ENCODE assay signal across 1 cellular context in the genomic region with DNA sequence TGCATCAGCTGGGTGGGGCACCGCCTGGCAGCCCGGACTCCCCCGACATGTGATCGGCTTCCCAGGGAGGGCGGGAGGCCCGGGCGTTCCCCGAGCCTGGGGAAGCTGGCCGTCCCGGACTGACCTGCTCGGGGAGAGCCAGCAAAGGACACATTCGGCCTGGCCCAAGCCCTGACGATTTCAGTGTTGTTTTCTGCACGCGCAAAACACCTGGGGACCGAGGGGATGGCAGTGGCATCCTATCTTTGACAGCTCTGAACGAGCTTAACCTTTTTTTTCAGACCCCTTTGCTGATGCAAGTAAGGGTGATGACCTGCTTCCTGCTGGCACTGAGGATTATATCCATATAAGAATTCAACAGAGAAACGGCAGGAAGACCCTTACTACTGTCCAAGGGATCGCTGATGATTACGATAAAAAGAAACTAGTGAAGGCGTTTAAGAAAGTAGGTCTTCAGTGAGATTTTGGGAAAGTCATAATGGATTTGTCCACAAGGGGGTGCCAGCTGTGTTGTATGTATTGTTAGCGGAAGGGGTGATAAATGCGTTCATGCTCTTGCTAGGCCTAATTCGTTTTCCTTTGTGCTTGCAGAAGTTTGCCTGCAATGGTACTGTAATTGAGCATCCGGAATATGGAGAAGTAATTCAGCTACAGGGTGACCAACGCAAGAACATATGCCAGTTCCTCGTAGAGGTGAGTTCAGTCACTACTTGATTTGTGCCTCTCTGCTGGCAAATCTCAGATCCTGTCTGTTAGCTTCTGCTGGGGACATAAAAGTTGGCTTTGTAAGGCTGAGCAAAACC.
TF ChIP-seq lines count a peak whose summit lies in the region.

No MANE protein-coding gene starts in this region.

TF ChIP-seq in HepG2, 621 proteins besides CTCF, POLR2A, EP300 and RAD21 (continued from another document and continues in another):
- peak; percentile 73; the same call in 1 of the 2 replicates for TF ChIP-seq HBP1 (CRISPR knock-in tag; IDR thresholded peaks at IDR 0.05; ENCODE audit: low read depth)
- TF ChIP-seq, protein P1, sequence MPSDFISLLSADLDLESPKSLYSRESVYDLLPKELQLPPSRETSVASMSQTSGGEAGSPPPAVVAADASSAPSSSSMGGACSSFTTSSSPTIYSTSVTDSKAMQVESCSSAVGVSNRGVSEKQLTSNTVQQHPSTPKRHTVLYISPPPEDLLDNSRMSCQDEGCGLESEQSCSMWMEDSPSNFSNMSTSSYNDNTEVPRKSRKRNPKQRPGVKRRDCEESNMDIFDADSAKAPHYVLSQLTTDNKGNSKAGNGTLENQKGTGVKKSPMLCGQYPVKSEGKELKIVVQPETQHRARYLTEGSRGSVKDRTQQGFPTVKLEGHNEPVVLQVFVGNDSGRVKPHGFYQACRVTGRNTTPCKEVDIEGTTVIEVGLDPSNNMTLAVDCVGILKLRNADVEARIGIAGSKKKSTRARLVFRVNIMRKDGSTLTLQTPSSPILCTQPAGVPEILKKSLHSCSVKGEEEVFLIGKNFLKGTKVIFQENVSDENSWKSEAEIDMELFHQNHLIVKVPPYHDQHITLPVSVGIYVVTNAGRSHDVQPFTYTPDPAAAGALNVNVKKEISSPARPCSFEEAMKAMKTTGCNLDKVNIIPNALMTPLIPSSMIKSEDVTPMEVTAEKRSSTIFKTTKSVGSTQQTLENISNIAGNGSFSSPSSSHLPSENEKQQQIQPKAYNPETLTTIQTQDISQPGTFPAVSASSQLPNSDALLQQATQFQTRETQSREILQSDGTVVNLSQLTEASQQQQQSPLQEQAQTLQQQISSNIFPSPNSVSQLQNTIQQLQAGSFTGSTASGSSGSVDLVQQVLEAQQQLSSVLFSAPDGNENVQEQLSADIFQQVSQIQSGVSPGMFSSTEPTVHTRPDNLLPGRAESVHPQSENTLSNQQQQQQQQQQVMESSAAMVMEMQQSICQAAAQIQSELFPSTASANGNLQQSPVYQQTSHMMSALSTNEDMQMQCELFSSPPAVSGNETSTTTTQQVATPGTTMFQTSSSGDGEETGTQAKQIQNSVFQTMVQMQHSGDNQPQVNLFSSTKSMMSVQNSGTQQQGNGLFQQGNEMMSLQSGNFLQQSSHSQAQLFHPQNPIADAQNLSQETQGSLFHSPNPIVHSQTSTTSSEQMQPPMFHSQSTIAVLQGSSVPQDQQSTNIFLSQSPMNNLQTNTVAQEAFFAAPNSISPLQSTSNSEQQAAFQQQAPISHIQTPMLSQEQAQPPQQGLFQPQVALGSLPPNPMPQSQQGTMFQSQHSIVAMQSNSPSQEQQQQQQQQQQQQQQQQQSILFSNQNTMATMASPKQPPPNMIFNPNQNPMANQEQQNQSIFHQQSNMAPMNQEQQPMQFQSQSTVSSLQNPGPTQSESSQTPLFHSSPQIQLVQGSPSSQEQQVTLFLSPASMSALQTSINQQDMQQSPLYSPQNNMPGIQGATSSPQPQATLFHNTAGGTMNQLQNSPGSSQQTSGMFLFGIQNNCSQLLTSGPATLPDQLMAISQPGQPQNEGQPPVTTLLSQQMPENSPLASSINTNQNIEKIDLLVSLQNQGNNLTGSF (CRISPR knock-in tag; IDR thresholded peaks at IDR 0.05): no peak; the same call in 1 of the 2 replicates
- TF ChIP-seq MAFK (conservative IDR thresholded peaks at IDR 0.05 in 1 of 2, IDR thresholded peaks at IDR 0.05 in 1 of 2; ENCODE audit: low read length in 2 of 2): no peak
- TF ChIP-seq ZSCAN21 (CRISPR knock-in tag; IDR thresholded peaks at IDR 0.05; ENCODE audit: borderline replicate concordance): peak; percentile 7; the same call in 1 of the 2 replicates
- TF ChIP-seq ZFP36L1 (CRISPR knock-in tag; IDR thresholded peaks at IDR 0.05): no peak
- TF ChIP-seq TOE1 (CRISPR knock-in tag; IDR thresholded peaks at IDR 0.05): no peak
- no peak for TF ChIP-seq HMG20A (CRISPR knock-in tag; IDR thresholded peaks at IDR 0.05; ENCODE audit: borderline replicate concordance)
- TF ChIP-seq YEATS4 (CRISPR knock-in tag; IDR thresholded peaks at IDR 0.05; ENCODE audit: borderline replicate concordance): peak; percentile 99; the same call in 1 of the 2 replicates
- 0 out of 2 replicates have a peak, but pooled peaks have one; percentile 5 for TF ChIP-seq KDM2A (CRISPR knock-in tag; IDR thresholded peaks at IDR 0.05; ENCODE audit: borderline replicate concordance, low read depth)
- TF ChIP-seq ZKSCAN5 (CRISPR knock-in tag; IDR thresholded peaks at IDR 0.05): no peak
- TF ChIP-seq ZNF597 (CRISPR knock-in tag; IDR thresholded peaks at IDR 0.05): no peak
- TF ChIP-seq TAF15 (IDR thresholded peaks at IDR 0.05; ENCODE audit: low read depth, low read length, poor library complexity, severe bottlenecking): no peak
- no peak; the same call in 1 of the 2 replicates for TF ChIP-seq RERE (CRISPR knock-in tag; IDR thresholded peaks at IDR 0.05; ENCODE audit: low read depth)
- TF ChIP-seq ZNF644 (CRISPR knock-in tag; IDR thresholded peaks at IDR 0.05; ENCODE audit: low read depth): no peak
- TF ChIP-seq MLXIP (CRISPR knock-in tag; IDR thresholded peaks at IDR 0.05; ENCODE audit: borderline replicate concordance): peak; percentile 35; the same call in 1 of the 2 replicates
- TF ChIP-seq ZBTB4 (CRISPR knock-in tag; IDR thresholded peaks at IDR 0.05; ENCODE audit: borderline replicate concordance): no peak
- 0 out of 2 replicates have a peak, but pooled peaks have one; percentile 28 for TF ChIP-seq ZFP41 (CRISPR knock-in tag; IDR thresholded peaks at IDR 0.05; ENCODE audit: borderline replicate concordance)
- TF ChIP-seq CREB1 (IDR thresholded peaks at IDR 0.05): no peak
- TF ChIP-seq CREB1 (CRISPR knock-in tag; IDR thresholded peaks at IDR 0.05): peak; percentile 88
- TF ChIP-seq ZNF44 (CRISPR knock-in tag; IDR thresholded peaks at IDR 0.05): no peak
- 0 out of 2 replicates have a peak, but pooled peaks have one; percentile 4 for TF ChIP-seq KAT2B (IDR thresholded peaks at IDR 0.05; ENCODE audit: borderline replicate concordance, low read depth, low read length)
- no peak; the same call in 1 of the 2 replicates for TF ChIP-seq EEA1 (CRISPR knock-in tag; IDR thresholded peaks at IDR 0.05; ENCODE audit: borderline replicate concordance)
- TF ChIP-seq TAF1 (CRISPR knock-in tag; IDR thresholded peaks at IDR 0.05): no peak
- TF ChIP-seq ZNF30 (CRISPR knock-in tag; IDR thresholded peaks at IDR 0.05): no peak
- no peak for TF ChIP-seq ISX (CRISPR knock-in tag; conservative IDR thresholded peaks at IDR 0.05)
- no peak for TF ChIP-seq ZBTB7A (CRISPR knock-in tag; IDR thresholded peaks at IDR 0.05)
- no peak for TF ChIP-seq ZNF160 (CRISPR knock-in tag; IDR thresholded peaks at IDR 0.05)
- no peak; the same call in 1 of the 2 replicates for TF ChIP-seq FOXC1 (CRISPR knock-in tag; IDR thresholded peaks at IDR 0.05; ENCODE audit: borderline replicate concordance)
